In genomic region chr15:79193157-79193948, GRCh38 we compare ENCODE assay signal across 16 cellular contexts.
A peak's percentile ranks its signal among the peaks of the same experiment; 100 is the strongest.
DNase-seq lines count a peak whose midpoint lies in the region; ATAC-seq, FAIRE-seq and TF ChIP-seq lines count a peak whose summit lies in the region.
"Had no signal": no experiment of that assay in that cellular context is flagged by ENCODE, and none has a peak within 500 bp of the region (broad histone marks: within the 10 kb centered on the region; RNA-seq: fewer than 3 reads in every experiment).

No MANE protein-coding gene starts in this region.

- H3K9me3 Mint-ChIP-seq in T-cell, result no peaks in the 10 kb centered on the region
- H3K9me3 Mint-ChIP-seq: GM23338 had no signal

- ATAC-seq in HepG2, result no peak
- no peak for ATAC-seq in right lobe of liver
- no peak for ATAC-seq in HG03045 (IDR thresholded peaks at IDR 0.05; ENCODE audit: unreplicated experiment)
- no peak for ATAC-seq in T-cell (replicated peaks in 1 of 4)
- ATAC-seq in foreskin keratinocyte, result no peak
- ATAC-seq: GM23338, HCT116 had no signal

- TF ChIP-seq POLR2A in HepG2 (IDR thresholded peaks at IDR 0.05; ENCODE audit: insufficient read depth in 1 of 2, low read depth in 2 of 2, low read length in 2 of 2), result no peak
- no peak for TF ChIP-seq POLR2A in right lobe of liver (IDR thresholded peaks at IDR 0.05)

- TF ChIP-seq EP300 in HepG2 (IDR thresholded peaks at IDR 0.05; ENCODE audit: low read depth in 2 of 2, low read length in 2 of 2) (no peak), HepG2 (CRISPR knock-in tag; IDR thresholded peaks at IDR 0.05; ENCODE audit: borderline replicate concordance) (no peak)

- BruUV-seq in HepG2 (replicated peaks; lab: Mats Ljungman, UMichigan), result no TSS peak

- H3K27me3 ChIP-seq in HepG2 (ENCODE audit: control insufficient read depth in 1 of 2, insufficient read depth in 2 of 2, low read length in 2 of 2) (peaks cover 3 to 43% of the 10 kb centered on the region in 2 experiments; a peak in 3 of 5 replicates), right lobe of liver (no peaks in the 10 kb centered on the region), foreskin keratinocyte (peaks cover 21% of the 10 kb centered on the region)
- H3K27me3 ChIP-seq: MG63 had no signal

- H3K4me3 ChIP-seq in HepG2 (replicated peaks in 1 of 3; ENCODE audit: insufficient read depth in 1 of 3, low read depth in 2 of 3, low read length in 3 of 3), result no peak overlapping the region
- H3K4me3 ChIP-seq in right lobe of liver, result no peak overlapping the region
- H3K4me3 ChIP-seq: GM23338, MG63 had no signal

- H3K4me1 Mint-ChIP-seq in T-cell, result no peaks in the 10 kb centered on the region

- H3K27ac ChIP-seq in HepG2 (ENCODE audit: extremely low read length, insufficient read depth, low read length) (no peak overlapping the region), right lobe of liver (no peak overlapping the region), foreskin keratinocyte (no peak overlapping the region)

- H4K20me1 ChIP-seq in HepG2 (ENCODE audit: insufficient read depth, low read length), result no peaks in the 10 kb centered on the region

- H3K27me3 Mint-ChIP-seq in T-cell, result peaks cover 15 to 18% of the 10 kb centered on the region in 2 donors

- H3K9ac ChIP-seq in HepG2 (ENCODE audit: insufficient read depth, low read depth, low read length), result no peak overlapping the region

- no peaks in the 10 kb centered on the region for H3K36me3 Mint-ChIP-seq in T-cell

- intact Hi-C loops in HepG2 (cut with micrococcal nuclease; ENCODE audit: unreplicated experiment), result no loop called here
- intact Hi-C loops in right lobe of liver (cut with DNase I), result no loop called here

- no peak for DNase-seq in HepG2 (ENCODE audit: low spot score)
- DNase-seq in right lobe of liver, result no peak
- DNase-seq in RPMI8226, result peak; percentile 17
- peak; percentile 94 for DNase-seq in myocyte (ENCODE audit: low read depth)
- DNase-seq in T-cell, result no peak
- DNase-seq in foreskin keratinocyte, result no peak
- DNase-seq: C1 segment of cervical spinal cord, MG63, NCI-H1092 treated with DMSO at 0.1 percent for 48 hours, NCI-H1694 treated with DMSO at 0.1 percent for 48 hours, NCI-H2107, SHP77 treated with DMSO at 0.1 percent for 48 hours had no signal

- in situ Hi-C loops in HepG2 (cut with HindIII; ENCODE audit: extremely low pct_ligation_motif_present, low pct_unique_long_range_greater_than_20kb), result no loop called here

- TF ChIP-seq RAD21 in HepG2 (CRISPR knock-in tag; IDR thresholded peaks at IDR 0.05), result no peak

- H3K4me3 Mint-ChIP-seq in T-cell, result no peak overlapping the region
- H3K4me3 Mint-ChIP-seq: GM23338 had no signal

- CTCF ChIA-PET in HepG2 (lab: Yijun Ruan, JAX; ENCODE audit: low intra/inter-chr PET ratio, low total read pairs), result no interaction called here
- CTCF ChIA-PET in T-cell (lab: Charles Lee), result interaction anchor here in 1 of 2 donors (1.0 kb wide), 1 partner anchor 9 kb away, joined by 3 read pairs; no protein-coding TSS in a partner anchor

- H3K27ac Mint-ChIP-seq in T-cell, result no peak overlapping the region
- H3K27ac Mint-ChIP-seq: GM23338 had no signal

- H3K4me1 ChIP-seq in HepG2 (ENCODE audit: insufficient read depth, low read length) (no peaks in the 10 kb centered on the region), right lobe of liver (no peaks in the 10 kb centered on the region), foreskin keratinocyte (no peaks in the 10 kb centered on the region)

- no peaks in the 10 kb centered on the region for H3K79me2 ChIP-seq in HepG2 (ENCODE audit: insufficient read depth, low read length)

- H2AFZ ChIP-seq in HepG2 (ENCODE audit: low read length), result no peak overlapping the region

- POLR2A ChIA-PET in HepG2 (lab: Yijun Ruan, JAX) (no interaction called here), T-cell (lab: Charles Lee) (no interaction called here)

- no peaks in the 10 kb centered on the region for H3K9me3 ChIP-seq in HepG2 (ENCODE audit: low read length)
- no peaks in the 10 kb centered on the region for H3K9me3 ChIP-seq in right lobe of liver
- H3K9me3 ChIP-seq: MG63 had no signal

- WGBS in HepG2 (ENCODE audit: low lambda C conversion rate), result 60% methylated on average over 6 of the region's 8 CpGs
- 68% methylated on average over 6 of the region's 8 CpGs for WGBS in right lobe of liver (ENCODE audit: insufficient coverage, low coverage, low lambda C conversion rate, missing lambda C conversion rate)

- no peaks in the 10 kb centered on the region for H3K36me3 ChIP-seq in HepG2 (replicated peaks in 1 of 2; ENCODE audit: control insufficient read depth in 1 of 2, insufficient read depth in 2 of 2, low read length in 2 of 2)
- H3K36me3 ChIP-seq in right lobe of liver, result no peaks in the 10 kb centered on the region
- H3K36me3 ChIP-seq: MG63 had no signal

- TF ChIP-seq CTCF in HepG2 (CRISPR knock-in tag; IDR thresholded peaks at IDR 0.05) (no peak), right lobe of liver (IDR thresholded peaks at IDR 0.05) (no peak), foreskin keratinocyte (conservative IDR thresholded peaks at IDR 0.05) (no peak)

- no peak overlapping the region for H3K4me2 ChIP-seq in HepG2 (ENCODE audit: low read depth, low read length)
- H3K4me2 ChIP-seq: GM23338 had no signal

- FAIRE-seq in HepG2 (lab: Jason Lieb, UNC), result no peak
- FAIRE-seq: RCC 7860 had no signal

TF ChIP-seq in HepG2, 621 proteins besides CTCF, POLR2A, EP300 and RAD21:
- TF ChIP-seq MAFK (conservative IDR thresholded peaks at IDR 0.05 in 1 of 2, IDR thresholded peaks at IDR 0.05 in 1 of 2; ENCODE audit: low read length in 2 of 2) (peak; percentile 32 to 69; a peak in 2 of 4 replicates), MAFF (IDR thresholded peaks at IDR 0.05; ENCODE audit: low read depth, low read length) (peak; percentile 59), ZNF275 (CRISPR knock-in tag; IDR thresholded peaks at IDR 0.05; ENCODE audit: borderline replicate concordance) (no peak)

Comparison
In these comparisons a context has a peak if more than half of its experiments do, and no peak if none do; other contexts are left out.
1. DNase-seq: peak in RPMI8226 (single experiment) and myocyte (single experiment); none in HepG2 (single experiment), right lobe of liver (0 of 3), T-cell (0 of 34) and foreskin keratinocyte (0 of 2).